In the genomic region with DNA sequence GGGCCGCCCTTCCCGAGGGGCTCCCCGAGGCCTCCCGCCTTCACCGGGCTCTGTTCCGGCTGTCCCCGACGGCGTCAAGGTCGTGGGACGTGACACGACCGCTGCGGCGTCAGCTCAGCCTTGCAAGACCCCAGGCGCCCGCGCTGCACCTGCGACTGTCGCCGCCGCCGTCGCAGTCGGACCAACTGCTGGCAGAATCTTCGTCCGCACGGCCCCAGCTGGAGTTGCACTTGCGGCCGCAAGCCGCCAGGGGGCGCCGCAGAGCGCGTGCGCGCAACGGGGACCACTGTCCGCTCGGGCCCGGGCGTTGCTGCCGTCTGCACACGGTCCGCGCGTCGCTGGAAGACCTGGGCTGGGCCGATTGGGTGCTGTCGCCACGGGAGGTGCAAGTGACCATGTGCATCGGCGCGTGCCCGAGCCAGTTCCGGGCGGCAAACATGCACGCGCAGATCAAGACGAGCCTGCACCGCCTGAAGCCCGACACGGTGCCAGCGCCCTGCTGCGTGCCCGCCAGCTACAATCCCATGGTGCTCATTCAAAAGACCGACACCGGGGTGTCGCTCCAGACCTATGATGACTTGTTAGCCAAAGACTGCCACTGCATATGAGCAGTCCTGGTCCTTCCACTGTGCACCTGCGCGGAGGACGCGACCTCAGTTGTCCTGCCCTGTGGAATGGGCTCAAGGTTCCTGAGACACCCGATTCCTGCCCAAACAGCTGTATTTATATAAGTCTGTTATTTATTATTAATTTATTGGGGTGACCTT, we compare ENCODE assay signal across 1 cellular context.
TF ChIP-seq lines count a peak whose summit lies in the region.

No MANE protein-coding gene starts in this region.

TF ChIP-seq in SK-N-SH, 30 proteins besides CTCF, POLR2A, EP300 and RAD21 (continued from another document):
- TF ChIP-seq, protein P1, sequence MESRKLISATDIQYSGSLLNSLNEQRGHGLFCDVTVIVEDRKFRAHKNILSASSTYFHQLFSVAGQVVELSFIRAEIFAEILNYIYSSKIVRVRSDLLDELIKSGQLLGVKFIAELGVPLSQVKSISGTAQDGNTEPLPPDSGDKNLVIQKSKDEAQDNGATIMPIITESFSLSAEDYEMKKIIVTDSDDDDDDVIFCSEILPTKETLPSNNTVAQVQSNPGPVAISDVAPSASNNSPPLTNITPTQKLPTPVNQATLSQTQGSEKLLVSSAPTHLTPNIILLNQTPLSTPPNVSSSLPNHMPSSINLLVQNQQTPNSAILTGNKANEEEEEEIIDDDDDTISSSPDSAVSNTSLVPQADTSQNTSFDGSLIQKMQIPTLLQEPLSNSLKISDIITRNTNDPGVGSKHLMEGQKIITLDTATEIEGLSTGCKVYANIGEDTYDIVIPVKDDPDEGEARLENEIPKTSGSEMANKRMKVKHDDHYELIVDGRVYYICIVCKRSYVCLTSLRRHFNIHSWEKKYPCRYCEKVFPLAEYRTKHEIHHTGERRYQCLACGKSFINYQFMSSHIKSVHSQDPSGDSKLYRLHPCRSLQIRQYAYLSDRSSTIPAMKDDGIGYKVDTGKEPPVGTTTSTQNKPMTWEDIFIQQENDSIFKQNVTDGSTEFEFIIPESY (IDR thresholded peaks at IDR 0.05; ENCODE audit: borderline replicate concordance, low read depth): no peak
- TF ChIP-seq GABPA (IDR thresholded peaks at IDR 0.05; ENCODE audit: low read depth) (no peak), CHD2 (IDR thresholded peaks at IDR 0.05; ENCODE audit: low read length, partially characterized antibody) (peak; percentile 46), SMC3 (IDR thresholded peaks at IDR 0.05; ENCODE audit: low read depth, low read length) (peak; percentile 66), JUND (IDR thresholded peaks at IDR 0.05) (no peak), TAF1 (IDR thresholded peaks at IDR 0.05; ENCODE audit: borderline replicate concordance, low read depth, low read length) (0 out of 2 replicates have a peak, but pooled peaks have one; percentile 21), ELF1 (IDR thresholded peaks at IDR 0.05) (no peak), EZH2phosphoT487 (IDR thresholded peaks at IDR 0.05; ENCODE audit: borderline replicate concordance, low read depth) (no peak), NRF1 (IDR thresholded peaks at IDR 0.05; ENCODE audit: low read depth, low read length) (no peak; the same call in 1 of the 2 replicates), RFX5 (IDR thresholded peaks at IDR 0.05; ENCODE audit: low read length) (no peak), FOXM1 (IDR thresholded peaks at IDR 0.05; ENCODE audit: low read depth) (no peak), POLR2AphosphoS5 (IDR thresholded peaks at IDR 0.05; ENCODE audit: low read depth, low read length) (no peak), NFIC (IDR thresholded peaks at IDR 0.05; ENCODE audit: borderline replicate concordance) (no peak), YY1 (IDR thresholded peaks at IDR 0.05; ENCODE audit: low read depth) (no peak), FOXJ3 (CRISPR knock-in tag; IDR thresholded peaks at IDR 0.05) (no peak), MXI1 (IDR thresholded peaks at IDR 0.05; ENCODE audit: low read depth, low read length) (peak; percentile 74; the same call in 1 of the 2 replicates), RCOR1 (IDR thresholded peaks at IDR 0.05; ENCODE audit: low read length) (peak; percentile 15; the same call in 1 of the 2 replicates), SIN3A (IDR thresholded peaks at IDR 0.05; ENCODE audit: borderline replicate concordance, low read depth, low read length) (peak; percentile 61; the same call in 1 of the 2 replicates)
- TF ChIP-seq, protein P2, sequence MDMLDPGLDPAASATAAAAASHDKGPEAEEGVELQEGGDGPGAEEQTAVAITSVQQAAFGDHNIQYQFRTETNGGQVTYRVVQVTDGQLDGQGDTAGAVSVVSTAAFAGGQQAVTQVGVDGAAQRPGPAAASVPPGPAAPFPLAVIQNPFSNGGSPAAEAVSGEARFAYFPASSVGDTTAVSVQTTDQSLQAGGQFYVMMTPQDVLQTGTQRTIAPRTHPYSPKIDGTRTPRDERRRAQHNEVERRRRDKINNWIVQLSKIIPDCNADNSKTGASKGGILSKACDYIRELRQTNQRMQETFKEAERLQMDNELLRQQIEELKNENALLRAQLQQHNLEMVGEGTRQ (IDR thresholded peaks at IDR 0.05; ENCODE audit: borderline replicate concordance, low read depth, low read length): no peak
- TF ChIP-seq, protein P3, sequence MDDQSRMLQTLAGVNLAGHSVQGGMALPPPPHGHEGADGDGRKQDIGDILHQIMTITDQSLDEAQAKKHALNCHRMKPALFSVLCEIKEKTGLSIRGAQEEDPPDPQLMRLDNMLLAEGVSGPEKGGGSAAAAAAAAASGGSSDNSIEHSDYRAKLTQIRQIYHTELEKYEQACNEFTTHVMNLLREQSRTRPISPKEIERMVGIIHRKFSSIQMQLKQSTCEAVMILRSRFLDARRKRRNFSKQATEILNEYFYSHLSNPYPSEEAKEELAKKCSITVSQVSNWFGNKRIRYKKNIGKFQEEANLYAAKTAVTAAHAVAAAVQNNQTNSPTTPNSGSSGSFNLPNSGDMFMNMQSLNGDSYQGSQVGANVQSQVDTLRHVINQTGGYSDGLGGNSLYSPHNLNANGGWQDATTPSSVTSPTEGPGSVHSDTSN (IDR thresholded peaks at IDR 0.05): no peak
- TF ChIP-seq, protein P4, sequence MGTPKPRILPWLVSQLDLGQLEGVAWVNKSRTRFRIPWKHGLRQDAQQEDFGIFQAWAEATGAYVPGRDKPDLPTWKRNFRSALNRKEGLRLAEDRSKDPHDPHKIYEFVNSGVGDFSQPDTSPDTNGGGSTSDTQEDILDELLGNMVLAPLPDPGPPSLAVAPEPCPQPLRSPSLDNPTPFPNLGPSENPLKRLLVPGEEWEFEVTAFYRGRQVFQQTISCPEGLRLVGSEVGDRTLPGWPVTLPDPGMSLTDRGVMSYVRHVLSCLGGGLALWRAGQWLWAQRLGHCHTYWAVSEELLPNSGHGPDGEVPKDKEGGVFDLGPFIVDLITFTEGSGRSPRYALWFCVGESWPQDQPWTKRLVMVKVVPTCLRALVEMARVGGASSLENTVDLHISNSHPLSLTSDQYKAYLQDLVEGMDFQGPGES (IDR thresholded peaks at IDR 0.05; ENCODE audit: low read depth, low read length): no peak
- TF ChIP-seq, protein P5, sequence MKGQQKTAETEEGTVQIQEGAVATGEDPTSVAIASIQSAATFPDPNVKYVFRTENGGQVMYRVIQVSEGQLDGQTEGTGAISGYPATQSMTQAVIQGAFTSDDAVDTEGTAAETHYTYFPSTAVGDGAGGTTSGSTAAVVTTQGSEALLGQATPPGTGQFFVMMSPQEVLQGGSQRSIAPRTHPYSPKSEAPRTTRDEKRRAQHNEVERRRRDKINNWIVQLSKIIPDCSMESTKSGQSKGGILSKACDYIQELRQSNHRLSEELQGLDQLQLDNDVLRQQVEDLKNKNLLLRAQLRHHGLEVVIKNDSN (IDR thresholded peaks at IDR 0.05; ENCODE audit: borderline replicate concordance, low read depth): no peak
- TF ChIP-seq, protein P6, sequence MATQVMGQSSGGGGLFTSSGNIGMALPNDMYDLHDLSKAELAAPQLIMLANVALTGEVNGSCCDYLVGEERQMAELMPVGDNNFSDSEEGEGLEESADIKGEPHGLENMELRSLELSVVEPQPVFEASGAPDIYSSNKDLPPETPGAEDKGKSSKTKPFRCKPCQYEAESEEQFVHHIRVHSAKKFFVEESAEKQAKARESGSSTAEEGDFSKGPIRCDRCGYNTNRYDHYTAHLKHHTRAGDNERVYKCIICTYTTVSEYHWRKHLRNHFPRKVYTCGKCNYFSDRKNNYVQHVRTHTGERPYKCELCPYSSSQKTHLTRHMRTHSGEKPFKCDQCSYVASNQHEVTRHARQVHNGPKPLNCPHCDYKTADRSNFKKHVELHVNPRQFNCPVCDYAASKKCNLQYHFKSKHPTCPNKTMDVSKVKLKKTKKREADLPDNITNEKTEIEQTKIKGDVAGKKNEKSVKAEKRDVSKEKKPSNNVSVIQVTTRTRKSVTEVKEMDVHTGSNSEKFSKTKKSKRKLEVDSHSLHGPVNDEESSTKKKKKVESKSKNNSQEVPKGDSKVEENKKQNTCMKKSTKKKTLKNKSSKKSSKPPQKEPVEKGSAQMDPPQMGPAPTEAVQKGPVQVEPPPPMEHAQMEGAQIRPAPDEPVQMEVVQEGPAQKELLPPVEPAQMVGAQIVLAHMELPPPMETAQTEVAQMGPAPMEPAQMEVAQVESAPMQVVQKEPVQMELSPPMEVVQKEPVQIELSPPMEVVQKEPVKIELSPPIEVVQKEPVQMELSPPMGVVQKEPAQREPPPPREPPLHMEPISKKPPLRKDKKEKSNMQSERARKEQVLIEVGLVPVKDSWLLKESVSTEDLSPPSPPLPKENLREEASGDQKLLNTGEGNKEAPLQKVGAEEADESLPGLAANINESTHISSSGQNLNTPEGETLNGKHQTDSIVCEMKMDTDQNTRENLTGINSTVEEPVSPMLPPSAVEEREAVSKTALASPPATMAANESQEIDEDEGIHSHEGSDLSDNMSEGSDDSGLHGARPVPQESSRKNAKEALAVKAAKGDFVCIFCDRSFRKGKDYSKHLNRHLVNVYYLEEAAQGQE (IDR thresholded peaks at IDR 0.05; ENCODE audit: low read depth, low read length): no peak
